ENCODE assay signal across 9 cellular contexts in genomic region chr1:198179556-198179981, GRCh38. TPM values are rescaled to one million over a fixed set of nuclear protein-coding genes. Genes with fewer than 3 reads are reported as not detected.
DNase-seq lines count a peak whose midpoint lies in the region; ATAC-seq and TF ChIP-seq lines count a peak whose summit lies in the region.
"Had no signal": no experiment of that assay in that cellular context is flagged by ENCODE, and none has a peak within 500 bp of the region (broad histone marks: within the 10 kb centered on the region; RNA-seq: fewer than 3 reads in every experiment).

No MANE protein-coding gene starts in this region.

- H3K9me3 ChIP-seq in SK-N-SH, result no peaks in the 10 kb centered on the region

- H3K27me3 ChIP-seq in SK-N-SH (ENCODE audit: insufficient read depth), result no peaks in the 10 kb centered on the region

- no peaks in the 10 kb centered on the region for H3K27me3 Mint-ChIP-seq in immature natural killer cell (ENCODE audit: low read depth in 3 of 3)

- peaks cover 100% of the 10 kb centered on the region for H3K79me2 ChIP-seq in SK-N-SH (ENCODE audit: insufficient read depth)

- DNase-seq in COLO829 (ENCODE audit: low spot score) (peak; percentile 78), H4 (ENCODE audit: low spot score) (peak; percentile 97), SK-N-SH (no peak), immature natural killer cell (peak; percentile 26 to 46 (median 41)), NCI-H1105 (lab: John Stamatoyannopoulos, UW) (no peak), NCI-H446 treated with DMSO at 0.1 percent for 48 hours (lab: John Stamatoyannopoulos, UW) (no peak)
- no peak for DNase-seq in activated CD4-positive, CD25-positive, alpha-beta regulatory T cell treated with anti-CD3 and anti-CD28 coated beads, Interleukin-2, amount 50 U/mL, for 72 hours
- DNase-seq: stimulated activated CD4-positive, alpha-beta T cell treated with anti-CD3 and anti-CD28 coated beads, Interleukin-4, amount 100 ng/mL, for 4 hours had no signal

- H3K27ac Mint-ChIP-seq in immature natural killer cell, result peak overlapping the region; percentile 65 to 89 (median 74)

- peak overlapping the region; percentile 25 to 68 (median 49) for H3K4me3 Mint-ChIP-seq in immature natural killer cell

- TF ChIP-seq RAD21 in SK-N-SH (IDR thresholded peaks at IDR 0.05; ENCODE audit: low read length), result no peak

- no peaks in the 10 kb centered on the region for H3K36me3 Mint-ChIP-seq in immature natural killer cell

- H4K20me1 ChIP-seq in SK-N-SH (ENCODE audit: insufficient read depth), result peaks cover 96% of the 10 kb centered on the region

- ATAC-seq in HG03342 (IDR thresholded peaks at IDR 0.05; ENCODE audit: unreplicated experiment), result no peak

- H3K4me1 Mint-ChIP-seq in immature natural killer cell, result peaks cover 76 to 95% of the 10 kb centered on the region in 2 donors

- peak overlapping the region in 1 of 2 experiments; percentile 6; a peak in 1 of 4 replicates for H3K4me3 ChIP-seq in SK-N-SH (ENCODE audit: low read depth in 2 of 2, low read length in 1 of 2)

- TF ChIP-seq EP300 in SK-N-SH (IDR thresholded peaks at IDR 0.05; ENCODE audit: borderline replicate concordance in 1 of 2, low read depth in 1 of 2, low read length in 1 of 2), result no peak

- CTCF ChIA-PET in SK-N-SH (lab: Yijun Ruan, JAX), result no interaction called here

- H3K9me3 Mint-ChIP-seq in immature natural killer cell, result no peaks in the 10 kb centered on the region

- WGBS in SK-N-SH (ENCODE audit: low lambda C conversion rate), result 71% methylated on average over 2 of the region's 2 CpGs

- H2AFZ ChIP-seq in SK-N-SH (ENCODE audit: low read depth), result no peak overlapping the region

- no peak overlapping the region for H3K9ac ChIP-seq in SK-N-SH

- H3K27ac ChIP-seq in SK-N-SH (ENCODE audit: low read depth in 2 of 2, low read length in 1 of 2), result peak overlapping the region in 1 of 2 experiments; percentile 34; a peak in 2 of 4 replicates

- peaks cover 8 to 15% of the 10 kb centered on the region in 2 experiments; a peak in 3 of 4 replicates for H3K4me1 ChIP-seq in SK-N-SH (ENCODE audit: control insufficient read depth in 1 of 2, insufficient read depth in 2 of 2, low read depth in 1 of 2, low read length in 1 of 2)

- peaks cover 40% of the 10 kb centered on the region for H3F3A ChIP-seq in SK-N-SH (replicated peaks; ENCODE audit: insufficient read depth)

- no peaks in the 10 kb centered on the region for H3K9me2 ChIP-seq in SK-N-SH

- peaks cover 4 to 9% of the 10 kb centered on the region in 2 experiments for H3K36me3 ChIP-seq in SK-N-SH (replicated peaks in 1 of 2; ENCODE audit: control insufficient read depth in 1 of 2, insufficient read depth in 2 of 2, low read length in 1 of 2)

- H3K4me2 ChIP-seq in SK-N-SH, result peak overlapping the region; percentile 29; the same call in 1 of the 2 replicates

- no peak for TF ChIP-seq CTCF in SK-N-SH (IDR thresholded peaks at IDR 0.05)

- POLR2A ChIA-PET in SK-N-SH (lab: Yijun Ruan, JAX), result no interaction called here

TF ChIP-seq in SK-N-SH, 30 proteins besides CTCF, POLR2A, EP300 and RAD21:
- TF ChIP-seq, protein P1, sequence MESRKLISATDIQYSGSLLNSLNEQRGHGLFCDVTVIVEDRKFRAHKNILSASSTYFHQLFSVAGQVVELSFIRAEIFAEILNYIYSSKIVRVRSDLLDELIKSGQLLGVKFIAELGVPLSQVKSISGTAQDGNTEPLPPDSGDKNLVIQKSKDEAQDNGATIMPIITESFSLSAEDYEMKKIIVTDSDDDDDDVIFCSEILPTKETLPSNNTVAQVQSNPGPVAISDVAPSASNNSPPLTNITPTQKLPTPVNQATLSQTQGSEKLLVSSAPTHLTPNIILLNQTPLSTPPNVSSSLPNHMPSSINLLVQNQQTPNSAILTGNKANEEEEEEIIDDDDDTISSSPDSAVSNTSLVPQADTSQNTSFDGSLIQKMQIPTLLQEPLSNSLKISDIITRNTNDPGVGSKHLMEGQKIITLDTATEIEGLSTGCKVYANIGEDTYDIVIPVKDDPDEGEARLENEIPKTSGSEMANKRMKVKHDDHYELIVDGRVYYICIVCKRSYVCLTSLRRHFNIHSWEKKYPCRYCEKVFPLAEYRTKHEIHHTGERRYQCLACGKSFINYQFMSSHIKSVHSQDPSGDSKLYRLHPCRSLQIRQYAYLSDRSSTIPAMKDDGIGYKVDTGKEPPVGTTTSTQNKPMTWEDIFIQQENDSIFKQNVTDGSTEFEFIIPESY (IDR thresholded peaks at IDR 0.05; ENCODE audit: borderline replicate concordance, low read depth), result no peak
- TF ChIP-seq GATA2 (CRISPR knock-in tag; IDR thresholded peaks at IDR 0.05), result no peak
- no peak for TF ChIP-seq SMC3 (IDR thresholded peaks at IDR 0.05; ENCODE audit: low read depth, low read length)
- TF ChIP-seq POLR2AphosphoS5 (IDR thresholded peaks at IDR 0.05; ENCODE audit: low read depth, low read length), result 0 out of 2 replicates have a peak, but pooled peaks have one; percentile 20
- no peak for TF ChIP-seq CHD2 (IDR thresholded peaks at IDR 0.05; ENCODE audit: low read length, partially characterized antibody)

RNA-seq across cellular contexts. Expression of gene NEK7, which starts 22.8 kb away (rescaled TPM):
- 28.0 and 36.0 TPM in 2 replicates for total RNA-seq in H4 (2014; rRNA removed; shearing (Covaris generic))
- 85.8 and 146 TPM in 2 replicates for polyA plus RNA-seq in SK-N-SH (2012; rRNA removed)
- 148 and 159 TPM in 2 replicates for polyA plus RNA-seq in SK-N-SH (2012; cell fraction: cytosol; rRNA removed)
- 72.1 and 172 TPM in 2 replicates for polyA plus RNA-seq in SK-N-SH (2012; cell fraction: nucleus; rRNA removed)
- polyA plus RNA-seq in immature natural killer cell, result 10 to 100 TPM; 42.7 to 47.4 (median 47.3) TPM

Comparison
In these comparisons a context has a peak if more than half of its experiments do, and no peak if none do; other contexts are left out.
1. DNase-seq: peak in COLO829 (single experiment), H4 (single experiment) and immature natural killer cell (3 of 3); none in SK-N-SH (single experiment), NCI-H1105 (single experiment), NCI-H446 treated with DMSO at 0.1 percent for 48 hours (single experiment) and activated CD4-positive, CD25-positive, alpha-beta regulatory T cell treated with anti-CD3 and anti-CD28 coated beads, Interleukin-2, amount 50 U/mL, for 72 hours (single experiment).